Comparison of ENCODE assay signal across 10 cellular contexts in genomic region chr19:14150041-14150769, GRCh38. TPM values are rescaled to one million over a fixed set of nuclear protein-coding genes. Genes with fewer than 3 reads are reported as not detected.
DNase-seq lines count a peak whose midpoint lies in the region; ATAC-seq and TF ChIP-seq lines count a peak whose summit lies in the region.
"Had no signal": no experiment of that assay in that cellular context is flagged by ENCODE, and none has a peak within 500 bp of the region (broad histone marks: within the 10 kb centered on the region; RNA-seq: fewer than 3 reads in every experiment).

No MANE protein-coding gene starts in this region.

- peaks cover 11% of the 10 kb centered on the region for H4K20me1 ChIP-seq in osteoblast (ENCODE audit: insufficient read depth, low read length)

- peak overlapping the region; percentile 70 to 92 (median 79) for H3K27ac Mint-ChIP-seq in CD14-positive monocyte

- peaks cover 0 to 5% (median 1%) of the 10 kb centered on the region in 3 donors for H3K27me3 Mint-ChIP-seq in CD14-positive monocyte (ENCODE audit: low read depth in 3 of 3)

- peak overlapping the region in 1 of 2 donors; percentile 51 for H3K9ac ChIP-seq in duodenal mucosa (ENCODE audit: low read depth in 1 of 2, low read length in 2 of 2)

- H3K9me3 Mint-ChIP-seq in CD14-positive monocyte: peaks cover 0 to 4% (median 0%) of the 10 kb centered on the region in 7 donors

- H3K4me1 ChIP-seq in duodenal mucosa (ENCODE audit: control insufficient read depth in 1 of 2, insufficient read depth in 2 of 2, low read length in 2 of 2): peaks cover 19 to 23% of the 10 kb centered on the region in 2 donors
- H3K4me1 ChIP-seq in osteoblast (ENCODE audit: insufficient read depth, low read length): peaks cover 11% of the 10 kb centered on the region

- peaks cover 66% of the 10 kb centered on the region for H3K4me1 Mint-ChIP-seq in CD14-positive monocyte

- H3K36me3 ChIP-seq in KOPT-K1 (ENCODE audit: insufficient read depth, low read length) (no peaks in the 10 kb centered on the region), duodenal mucosa (ENCODE audit: control insufficient read depth in 1 of 2, insufficient read depth in 2 of 2, low read length in 2 of 2) (peaks cover 2 to 24% of the 10 kb centered on the region in 2 donors), osteoblast (ENCODE audit: insufficient read depth, low read length) (no peaks in the 10 kb centered on the region)

- H3K4me2 ChIP-seq in osteoblast (ENCODE audit: insufficient read depth, low read length): no peak overlapping the region

- no peak for ATAC-seq in activated CD4-positive, CD25-positive, alpha-beta regulatory T cell treated with anti-CD3 and anti-CD28 coated beads, Interleukin-2, amount 50 U/mL, for 24 hours

- H3K27ac ChIP-seq in KOPT-K1 (ENCODE audit: low read depth, low read length, poor library complexity, severe bottlenecking) (peak overlapping the region; percentile 59), duodenal mucosa (ENCODE audit: low read depth, low read length) (peak overlapping the region; percentile 10), osteoblast (ENCODE audit: low read depth, low read length) (no peak overlapping the region)

- H2AFZ ChIP-seq in osteoblast (ENCODE audit: low read length): no peak overlapping the region

- DNase-seq in CD14-positive monocyte (ENCODE audit: low spot score) (no peak), osteoblast (ENCODE audit: insufficient read length, low spot score, missing footprints) (peak; percentile 76), activated gamma-delta T cell treated with Interleukin-2 at 50 U/mL for 16 hours (no peak), NCI-H2107 treated with DMSO at 0.1 percent for 48 hours (lab: John Stamatoyannopoulos, UW; ENCODE audit: unreplicated experiment) (no peak), NCI-H524 treated with DMSO at 0.1 percent for 48 hours (lab: John Stamatoyannopoulos, UW) (no peak)
- DNase-seq: foreskin melanocyte, NCI-H1048 had no signal

- no peaks in the 10 kb centered on the region for H3K27me3 ChIP-seq in duodenal mucosa (ENCODE audit: control insufficient read depth in 1 of 2, insufficient read depth in 2 of 2, low read length in 2 of 2)
- H3K27me3 ChIP-seq in osteoblast (ENCODE audit: insufficient read depth, low read length): no peaks in the 10 kb centered on the region

- H3K4me3 ChIP-seq in duodenal mucosa (ENCODE audit: low read depth in 1 of 2, low read length in 2 of 2): peak overlapping the region in 1 of 2 donors; percentile 3
- no peak overlapping the region for H3K4me3 ChIP-seq in osteoblast (ENCODE audit: insufficient read depth, low read length)

- intact Hi-C loops in CD14-positive monocyte (cut with micrococcal nuclease): no loop called here

- H3K79me2 ChIP-seq in osteoblast (ENCODE audit: insufficient read depth, low read length): peaks cover 24% of the 10 kb centered on the region

- TF ChIP-seq CTCF in CD14-positive monocyte (IDR thresholded peaks at IDR 0.05) (no peak), osteoblast (IDR thresholded peaks at IDR 0.05; ENCODE audit: extremely low read depth, low read depth, low read length) (no peak)

- H3K9me3 ChIP-seq in KOPT-K1 (ENCODE audit: insufficient read depth, low read length, poor library complexity, severe bottlenecking) (no peaks in the 10 kb centered on the region), duodenal mucosa (ENCODE audit: control insufficient read depth in 1 of 2, low read length in 2 of 2) (no peaks in the 10 kb centered on the region), osteoblast (ENCODE audit: low read depth, low read length) (no peaks in the 10 kb centered on the region)

- H3K4me3 Mint-ChIP-seq in CD14-positive monocyte: peak overlapping the region; percentile 77 to 87

- H3K36me3 Mint-ChIP-seq in CD14-positive monocyte: peaks cover 13 to 29% of the 10 kb centered on the region in 2 donors

RNA-seq across cellular contexts. Expression of gene ASF1B, which starts 13.8 kb away (rescaled TPM):
- polyA plus RNA-seq in CD14-positive monocyte: 10 to 100 TPM in 1 of 2 donors, 1 to 10 TPM in 1; 9.2 to 13.4 TPM
- total RNA-seq in osteoblast: 1.1 and 2.7 TPM in 2 replicates

RNA-seq across cellular contexts. Expression of gene PRKACA, which starts 32.6 kb away (rescaled TPM):
- 1 to 10 TPM; 2.0 to 3.8 TPM for polyA plus RNA-seq in CD14-positive monocyte
- total RNA-seq in osteoblast: 45.6 and 56.3 TPM in 2 replicates

RNA-seq across cellular contexts. Expression of gene ADGRL1, which starts 55.8 kb away (rescaled TPM):
- not detected for polyA plus RNA-seq in CD14-positive monocyte
- total RNA-seq in osteoblast: 2.5 and 2.9 TPM in 2 replicates

RNA-seq across cellular contexts. Expression of gene SAMD1, which starts 59.7 kb away (rescaled TPM):
- polyA plus RNA-seq in CD14-positive monocyte: 1 to 10 TPM in 1 of 2 donors, under 1 TPM in 1; 0.78 to 1.4 TPM
- 16.2 and 27.9 TPM in 2 replicates for total RNA-seq in osteoblast
